In the genomic region with DNA sequence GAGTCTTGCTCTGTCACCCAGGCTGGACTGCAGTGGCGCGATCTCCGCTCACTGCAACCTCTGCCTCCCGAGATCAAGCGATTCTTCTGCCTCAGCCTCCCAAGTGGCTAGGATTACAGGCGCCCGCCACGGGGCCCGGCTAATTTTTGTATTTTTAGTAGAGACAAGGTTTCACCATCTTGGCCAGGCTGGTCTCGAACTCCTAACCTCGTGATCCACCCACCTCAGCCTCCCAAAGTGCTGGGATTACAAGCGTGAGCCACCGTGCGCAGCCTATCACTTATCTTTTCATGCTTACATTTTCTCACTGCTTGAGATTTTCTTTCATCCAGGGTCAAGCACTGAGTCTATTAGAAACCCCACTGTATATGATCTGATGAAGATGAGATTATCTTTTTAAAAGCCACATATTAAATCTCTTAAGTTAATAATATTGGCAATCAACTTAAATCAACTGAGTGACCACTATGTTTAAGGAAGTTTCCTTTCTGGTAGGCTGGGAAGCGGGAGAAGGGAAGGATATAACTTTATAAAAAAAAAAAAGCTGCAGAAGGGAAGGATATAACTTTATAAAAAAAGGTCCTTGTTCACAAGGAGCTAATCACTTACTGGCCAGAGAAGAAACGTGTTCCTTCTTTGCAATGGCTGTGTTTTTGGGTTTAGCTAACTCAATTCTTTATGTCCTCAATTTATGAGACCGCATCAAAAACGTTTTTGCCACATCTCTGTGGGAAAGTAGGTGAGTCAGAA, we compare ENCODE assay signal across 8 cellular contexts. TPM values are rescaled to one million over a fixed set of nuclear protein-coding genes. Genes with fewer than 3 reads are reported as not detected.
DNase-seq lines count a peak whose midpoint lies in the region; ATAC-seq and TF ChIP-seq lines count a peak whose summit lies in the region.

No MANE protein-coding gene starts in this region.

- no peaks in the 10 kb centered on the region for H3K27me3 Mint-ChIP-seq in endodermal cell (ENCODE audit: insufficient read depth)

- peak overlapping the region; percentile 99 for H3K27ac ChIP-seq in GM23248
- H3K27ac ChIP-seq in Panc1 (ENCODE audit: low read length): peak overlapping the region; percentile 94
- no peak overlapping the region for H3K27ac ChIP-seq in endodermal cell (ENCODE audit: low read depth, low read length)
- H3K27ac ChIP-seq in skeletal muscle tissue (ENCODE audit: low read depth, low read length): peak overlapping the region; percentile 99

- CTCF ChIA-PET in Panc1 (lab: Charles Lee): no interaction called here

- peaks cover 25% of the 10 kb centered on the region for H3K36me3 ChIP-seq in GM23248 (ENCODE audit: low read depth)
- H3K36me3 ChIP-seq in Panc1 (ENCODE audit: control insufficient read depth, insufficient read depth, low read length): peaks cover 9% of the 10 kb centered on the region
- H3K36me3 ChIP-seq in endodermal cell (ENCODE audit: control insufficient read depth, insufficient read depth, low read length): peaks cover 19% of the 10 kb centered on the region
- peaks cover 0 to 4% (median 3%) of the 10 kb centered on the region in 3 donors for H3K36me3 ChIP-seq in skeletal muscle tissue (ENCODE audit: control insufficient read depth in 3 of 3, insufficient read depth in 3 of 3, low read length in 3 of 3)

- H3K4me1 Mint-ChIP-seq in endodermal cell: peaks cover 22% of the 10 kb centered on the region

- H3K4me3 Mint-ChIP-seq in endodermal cell: peak overlapping the region; percentile 95

- no peaks in the 10 kb centered on the region for H3K27me3 ChIP-seq in GM23248 (replicated peaks; ENCODE audit: insufficient read depth)
- H3K27me3 ChIP-seq in Panc1 (ENCODE audit: control insufficient read depth, insufficient read depth, low read length): no peaks in the 10 kb centered on the region
- no peaks in the 10 kb centered on the region for H3K27me3 ChIP-seq in endodermal cell (ENCODE audit: control insufficient read depth, insufficient read depth, low read length, poor library complexity, severe bottlenecking)
- no peaks in the 10 kb centered on the region for H3K27me3 ChIP-seq in skeletal muscle tissue (ENCODE audit: control insufficient read depth in 3 of 3, insufficient read depth in 3 of 3, low read length in 3 of 3)

- peaks cover 27% of the 10 kb centered on the region for H3K36me3 Mint-ChIP-seq in endodermal cell (ENCODE audit: low read depth)

- peaks cover 37% of the 10 kb centered on the region for H3F3A ChIP-seq in GM23248 (ENCODE audit: insufficient read depth)

- H3K9me3 ChIP-seq in GM23248 (ENCODE audit: low read depth) (no peaks in the 10 kb centered on the region), Panc1 (ENCODE audit: control insufficient read depth, insufficient read depth, low read depth, low read length) (no peaks in the 10 kb centered on the region), endodermal cell (ENCODE audit: control insufficient read depth, low read length) (no peaks in the 10 kb centered on the region), skeletal muscle tissue (ENCODE audit: control insufficient read depth in 3 of 3, low read length in 3 of 3) (no peaks in the 10 kb centered on the region)

- H3K4me3 ChIP-seq in GM23248: no peak overlapping the region
- H3K4me3 ChIP-seq in Panc1 (ENCODE audit: low read depth in 2 of 2, low read length in 2 of 2): peak overlapping the region in 1 of 2 experiments; percentile 96; a peak in 2 of 4 replicates
- peak overlapping the region; percentile 97 for H3K4me3 ChIP-seq in endodermal cell (ENCODE audit: low read length)
- peak overlapping the region in 1 of 3 donors; percentile 91 for H3K4me3 ChIP-seq in skeletal muscle tissue (ENCODE audit: low read length in 3 of 3)

- no peak overlapping the region for H3K27ac Mint-ChIP-seq in endodermal cell

- H2AFZ ChIP-seq in GM23248: peak overlapping the region; percentile 93

- no peak overlapping the region for H3K4me2 ChIP-seq in GM23248 (ENCODE audit: unreplicated experiment)

- no peaks in the 10 kb centered on the region for H3K9me2 ChIP-seq in GM23248 (ENCODE audit: insufficient read depth)

- H3K9ac ChIP-seq in GM23248 (peak overlapping the region; percentile 100; the same call in 1 of the 2 replicates), endodermal cell (ENCODE audit: extremely low read depth, low read length, poor library complexity, severe bottlenecking) (peak overlapping the region; percentile 97), skeletal muscle tissue (ENCODE audit: low read depth in 1 of 3, low read length in 3 of 3) (peak overlapping the region in 2 of 3 donors; percentile 99 to 100)

- DNase-seq in GM23248 (peak; percentile 41), Panc1 (ENCODE audit: low read depth, low spot score) (no peak), endodermal cell (no peak), cerebellar nuclear complex (lab: John Stamatoyannopoulos, UW) (no peak), NCI-H128 (lab: John Stamatoyannopoulos, UW; ENCODE audit: unreplicated experiment) (no peak), hypothalamus (lab: John Stamatoyannopoulos, UW) (no peak)

- intact Hi-C loops in Panc1 (cut with micrococcal nuclease; ENCODE audit: unreplicated experiment): no loop called here

- H4K20me1 ChIP-seq in GM23248 (ENCODE audit: insufficient read depth): no peaks in the 10 kb centered on the region

- no peak for ATAC-seq in Panc1
- ATAC-seq in GM21526 (IDR thresholded peaks at IDR 0.05; ENCODE audit: low FRiP score, unreplicated experiment): no peak

- BruUV-seq in Panc1 (replicated peaks; lab: Mats Ljungman, UMichigan): no TSS peak

- peaks cover 32% of the 10 kb centered on the region for H3K79me2 ChIP-seq in GM23248 (ENCODE audit: insufficient read depth)

- 89 to 90% methylated on average over 18 of the region's 18 CpGs for WGBS in GM23248 (ENCODE audit: low coverage in 1 of 2, low lambda C conversion rate in 2 of 2, missing lambda C conversion rate in 2 of 2), 2 experiments
- 82 to 94% methylated on average over 3 to 16 of the region's 18 CpGs for WGBS in endodermal cell (ENCODE audit: insufficient coverage in 1 of 2, insufficient read length in 1 of 2), 2 experiments

- TF ChIP-seq CTCF in Panc1 (IDR thresholded peaks at IDR 0.05): no peak
- no peak for TF ChIP-seq CTCF in endodermal cell (conservative IDR thresholded peaks at IDR 0.05)

- POLR2A ChIA-PET in Panc1 (lab: Charles Lee): interaction anchor here (0.6 kb wide), 1 partner anchor 126 kb away, joined by 3 read pairs; no protein-coding TSS in a partner anchor

- in situ Hi-C loops in GM23248 (cut with MboI): no loop called here
- in situ Hi-C loops in Panc1 (cut with HindIII; ENCODE audit: low pct_unique_long_range_greater_than_20kb, low sequenced_read_pairs): no loop called here

- H3K9me3 Mint-ChIP-seq in endodermal cell: no peaks in the 10 kb centered on the region

- H3K4me1 ChIP-seq in GM23248 (ENCODE audit: insufficient read depth) (peaks cover 19% of the 10 kb centered on the region), Panc1 (ENCODE audit: control insufficient read depth, insufficient read depth, low read length) (peaks cover 6% of the 10 kb centered on the region; the same call in 1 of the 2 replicates), endodermal cell (ENCODE audit: control insufficient read depth, insufficient read depth, low read length) (peaks cover 3% of the 10 kb centered on the region), skeletal muscle tissue (ENCODE audit: control insufficient read depth in 3 of 3, insufficient read depth in 3 of 3, low read length in 3 of 3) (peaks cover 3 to 8% (median 7%) of the 10 kb centered on the region in 3 donors)

RNA-seq across cellular contexts. Expression of gene MDM2, which starts 1.3 kb away (rescaled TPM):
- total RNA-seq in GM23248 (2014; rRNA removed; shearing (Covaris generic)): 111 and 156 TPM in 2 replicates
- 71.4 and 80.4 TPM in 2 replicates for polyA plus RNA-seq in GM23248 (2016; fragmentation: Nextera tagmentation; extraction: Ambion mirVana)
- total RNA-seq in Panc1 (2021; ENCODE audit: unreplicated experiment): 101 TPM
- 11.8 TPM for polyA plus RNA-seq in Panc1 (2012; ENCODE audit: insufficient read length)
- total RNA-seq in endodermal cell: 100 to 1,000 TPM; 102 to 137 TPM
- polyA plus RNA-seq in endodermal cell (2013, experiment 1 of 2): 42.8 TPM
- polyA plus RNA-seq in endodermal cell (2013, experiment 2 of 2): 47.9 TPM
- 85.1 TPM for total RNA-seq in skeletal muscle tissue
